In the genomic region with DNA sequence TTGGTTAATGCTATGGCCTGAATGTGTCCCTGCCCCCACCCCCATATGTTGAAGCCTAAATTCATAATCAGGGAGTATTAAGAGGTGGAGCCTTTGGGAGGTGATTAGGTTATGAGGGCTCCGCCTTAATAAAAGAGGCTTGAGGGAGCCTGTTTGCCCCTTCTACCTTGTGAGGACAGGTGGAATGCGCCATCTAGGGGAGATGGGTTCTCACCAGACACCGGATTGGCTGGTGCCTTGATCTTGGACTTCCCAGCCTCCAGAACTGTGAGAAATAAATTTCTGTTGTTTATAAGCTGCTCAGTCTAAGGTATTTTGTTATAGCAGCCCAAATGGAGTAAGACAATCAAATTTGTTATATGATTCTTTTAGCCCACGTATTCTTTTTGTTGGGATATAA, we compare ENCODE assay signal across 19 cellular contexts.
DNase-seq lines count a peak whose midpoint lies in the region; ATAC-seq and TF ChIP-seq lines count a peak whose summit lies in the region.
"Had no signal": no experiment of that assay in that cellular context is flagged by ENCODE, and none has a peak within 500 bp of the region (broad histone marks: within the 10 kb centered on the region; RNA-seq: fewer than 3 reads in every experiment).

No MANE protein-coding gene starts in this region.

- H2BK5ac ChIP-seq in H9 (ENCODE audit: insufficient read length, low read length): no peak overlapping the region

- H3K14ac ChIP-seq in H9 (ENCODE audit: insufficient read depth, low read length): no peak overlapping the region

- H3K23me2 ChIP-seq in H9 (ENCODE audit: insufficient read length, low read depth, low read length, poor library complexity, severe bottlenecking): no peaks in the 10 kb centered on the region

- no peak overlapping the region for H3K4me3 Mint-ChIP-seq in activated CD4-positive, alpha-beta memory T cell treated with anti-CD3 and anti-CD28 coated beads for 36 hours
- H3K4me3 Mint-ChIP-seq in activated CD4-positive, alpha-beta memory T cell treated with anti-CD3 and anti-CD28 coated beads, Interleukin-2, amount 10 ng/mL, durations not matched to agents 7 days and 5 days: no peak overlapping the region
- H3K4me3 Mint-ChIP-seq in H9 (no peak overlapping the region), neural progenitor cell (no peak overlapping the region)
- H3K4me3 Mint-ChIP-seq: neural crest cell; stimulated activated naive B cell treated with anti-CD40 and anti-IgM and Interleukin-4, amounts not matched to agents 10 μg/mL and 1 μg/mL and 100 μg/mL, for 72 hours had no signal

- CTCF ChIA-PET in activated CD4-positive, alpha-beta memory T cell treated with anti-CD3 and anti-CD28 coated beads for 36 hours (lab: Charles Lee): interaction anchor here (0.6 to 1.4 kb wide), 2 partner anchors 41 to 374 kb away, joined by 3 to 6 read pairs; no protein-coding TSS in a partner anchor
- CTCF ChIA-PET in activated CD4-positive, alpha-beta memory T cell treated with anti-CD3 and anti-CD28 coated beads, Interleukin-2, amount 10 ng/mL, durations not matched to agents 7 days and 5 days (lab: Charles Lee): interaction anchor here (1.2 to 2.4 kb wide), 2 partner anchors 42 to 146 kb away, joined by 3 to 11 read pairs; no protein-coding TSS in a partner anchor
- CTCF ChIA-PET in OCI-LY7 (lab: Charles Lee; ENCODE audit: unreplicated experiment): no interaction called here

- BruUV-seq in OCI-LY7 (replicated peaks; lab: Mats Ljungman, UMichigan): no TSS peak

- H3K27ac ChIP-seq in H9 (ENCODE audit: insufficient read length, low read depth, low read length) (no peak overlapping the region), OCI-LY7 (ENCODE audit: low read depth, low read length, poor library complexity, severe bottlenecking) (no peak overlapping the region), neural progenitor cell (no peak overlapping the region)

- H4K8ac ChIP-seq in H9 (replicated peaks; ENCODE audit: insufficient read length, low read depth, low read length): no peak overlapping the region

- intact Hi-C loops in activated CD4-positive, alpha-beta memory T cell treated with anti-CD3 and anti-CD28 coated beads for 36 hours (cut with micrococcal nuclease): loop anchor here (1.0 kb wide), 1 partner anchor 145 kb away; no protein-coding TSS in a partner anchor
- intact Hi-C loops in OCI-LY7 (cut with micrococcal nuclease; ENCODE audit: unreplicated experiment): no loop called here

- H4K5ac ChIP-seq in H9 (ENCODE audit: insufficient read length, low read depth, low read length): no peak overlapping the region

- no peaks in the 10 kb centered on the region for H3K27me3 Mint-ChIP-seq in activated CD4-positive, alpha-beta memory T cell treated with anti-CD3 and anti-CD28 coated beads for 36 hours
- H3K27me3 Mint-ChIP-seq in activated CD4-positive, alpha-beta memory T cell treated with anti-CD3 and anti-CD28 coated beads, Interleukin-2, amount 10 ng/mL, durations not matched to agents 7 days and 5 days: peaks cover 2% of the 10 kb centered on the region
- no peaks in the 10 kb centered on the region for H3K27me3 Mint-ChIP-seq in H9 (ENCODE audit: low read depth)
- peaks cover 6% of the 10 kb centered on the region for H3K27me3 Mint-ChIP-seq in neural progenitor cell (ENCODE audit: insufficient read depth, low read depth)

- no peaks in the 10 kb centered on the region for H3K4me1 Mint-ChIP-seq in activated CD4-positive, alpha-beta memory T cell treated with anti-CD3 and anti-CD28 coated beads for 36 hours (ENCODE audit: low read depth)
- H3K4me1 Mint-ChIP-seq in activated CD4-positive, alpha-beta memory T cell treated with anti-CD3 and anti-CD28 coated beads, Interleukin-2, amount 10 ng/mL, durations not matched to agents 7 days and 5 days: no peaks in the 10 kb centered on the region
- H3K4me1 Mint-ChIP-seq in H9: no peaks in the 10 kb centered on the region
- peaks cover 3% of the 10 kb centered on the region for H3K4me1 Mint-ChIP-seq in neural progenitor cell
- H3K4me1 Mint-ChIP-seq: stimulated activated naive B cell treated with anti-CD40 and anti-IgM and Interleukin-4, amounts not matched to agents 10 μg/mL and 1 μg/mL and 100 μg/mL, for 72 hours had no signal

- no peaks in the 10 kb centered on the region for H3K9me3 Mint-ChIP-seq in activated CD4-positive, alpha-beta memory T cell treated with anti-CD3 and anti-CD28 coated beads for 36 hours
- no peaks in the 10 kb centered on the region for H3K9me3 Mint-ChIP-seq in activated CD4-positive, alpha-beta memory T cell treated with anti-CD3 and anti-CD28 coated beads, Interleukin-2, amount 10 ng/mL, durations not matched to agents 7 days and 5 days
- H3K9me3 Mint-ChIP-seq in H9: peaks cover 8 to 9% of the 10 kb centered on the region in 2 experiments; a peak in 4 of 5 replicates
- H3K9me3 Mint-ChIP-seq in neural progenitor cell: no peaks in the 10 kb centered on the region
- H3K9me3 Mint-ChIP-seq: neural crest cell had no signal

- H3K79me2 ChIP-seq in H9 (ENCODE audit: insufficient read depth, low read length) (no peaks in the 10 kb centered on the region), OCI-LY7 (ENCODE audit: insufficient read depth, low read depth, low read length) (no peaks in the 10 kb centered on the region), neural progenitor cell (ENCODE audit: low read depth) (no peaks in the 10 kb centered on the region)

- TF ChIP-seq CTCF in H9 (conservative IDR thresholded peaks at IDR 0.05): peak; percentile 67; the same call in 2 of the 3 replicates
- TF ChIP-seq CTCF in OCI-LY7 (conservative IDR thresholded peaks at IDR 0.05; ENCODE audit: low read length): peak; percentile 66
- TF ChIP-seq CTCF in neural progenitor cell (IDR thresholded peaks at IDR 0.05): peak; percentile 27

- H3K79me1 ChIP-seq in H9 (ENCODE audit: insufficient read depth, low read depth, low read length, poor library complexity, severe bottlenecking): no peaks in the 10 kb centered on the region

- H3K4me2 ChIP-seq in H9 (ENCODE audit: insufficient read depth, insufficient read length, low read length): no peak overlapping the region
- no peak overlapping the region for H3K4me2 ChIP-seq in OCI-LY7 (ENCODE audit: low read length)
- H3K4me2 ChIP-seq in neural progenitor cell: no peak overlapping the region

- H2BK15ac ChIP-seq in H9 (ENCODE audit: low read depth, low read length): no peak overlapping the region

- H2AFZ ChIP-seq in H9 (ENCODE audit: low read length) (no peak overlapping the region), OCI-LY7 (ENCODE audit: low read length) (no peak overlapping the region), neural progenitor cell (replicated peaks) (no peak overlapping the region)

- H3K36me3 ChIP-seq in OCI-LY7 (ENCODE audit: insufficient read depth, low read length): no peaks in the 10 kb centered on the region
- H3K36me3 ChIP-seq in neural progenitor cell: no peaks in the 10 kb centered on the region

- H3K9me2 ChIP-seq in OCI-LY7 (ENCODE audit: insufficient read depth, low read length): no peaks in the 10 kb centered on the region

- H3K9me3 ChIP-seq in H9 (ENCODE audit: control insufficient read depth, low read depth, low read length): no peaks in the 10 kb centered on the region
- no peaks in the 10 kb centered on the region for H3K9me3 ChIP-seq in OCI-LY7 (ENCODE audit: low read length)
- H3K9me3 ChIP-seq in neural progenitor cell (ENCODE audit: low read depth): no peaks in the 10 kb centered on the region

- H3K18ac ChIP-seq in H9 (ENCODE audit: insufficient read length, low read depth, low read length): no peak overlapping the region

- H3F3A ChIP-seq in neural progenitor cell (ENCODE audit: low read depth): peaks cover 5% of the 10 kb centered on the region

- H3T11ph ChIP-seq in H9 (ENCODE audit: low read length): no peak overlapping the region

- POLR2A ChIA-PET in activated CD4-positive, alpha-beta memory T cell treated with anti-CD3 and anti-CD28 coated beads for 36 hours (lab: Charles Lee): no interaction called here
- POLR2A ChIA-PET in activated CD4-positive, alpha-beta memory T cell treated with anti-CD3 and anti-CD28 coated beads, Interleukin-2, amount 10 ng/mL, durations not matched to agents 7 days and 5 days (lab: Charles Lee): no interaction called here
- POLR2A ChIA-PET in OCI-LY7 (lab: Charles Lee): interaction anchor here (1.2 kb wide), 1 partner anchor 55 kb away, joined by 5 read pairs; no protein-coding TSS in a partner anchor

- H3K56ac ChIP-seq in H9 (ENCODE audit: insufficient read length, low read depth, low read length): no peak overlapping the region

- no peak overlapping the region for H2AK5ac ChIP-seq in H9 (ENCODE audit: insufficient read length, low read length)

- H2BK20ac ChIP-seq in H9 (ENCODE audit: low read depth, low read length, poor library complexity, severe bottlenecking): no peak overlapping the region

- H3K9ac ChIP-seq in H9 (ENCODE audit: extremely low read depth, insufficient read length, low read length) (no peak overlapping the region), neural progenitor cell (no peak overlapping the region)

- H3K27me3 ChIP-seq in H9 (ENCODE audit: insufficient read depth, low read length) (no peaks in the 10 kb centered on the region), neural progenitor cell (no peaks in the 10 kb centered on the region)

- H4K91ac ChIP-seq in H9 (ENCODE audit: insufficient read length, low read depth, low read length): no peak overlapping the region

- H3K27ac Mint-ChIP-seq in activated CD4-positive, alpha-beta memory T cell treated with anti-CD3 and anti-CD28 coated beads for 36 hours: no peak overlapping the region
- no peak overlapping the region for H3K27ac Mint-ChIP-seq in activated CD4-positive, alpha-beta memory T cell treated with anti-CD3 and anti-CD28 coated beads, Interleukin-2, amount 10 ng/mL, durations not matched to agents 7 days and 5 days
- H3K27ac Mint-ChIP-seq in H9 (no peak overlapping the region), neural progenitor cell (no peak overlapping the region)
- H3K27ac Mint-ChIP-seq: stimulated activated naive B cell treated with anti-CD40 and anti-IgM and Interleukin-4, amounts not matched to agents 10 μg/mL and 1 μg/mL and 100 μg/mL, for 72 hours had no signal

- no CpG with 5 or more reads among the region's 4 CpGs for WGBS in H9 (ENCODE audit: extremely low coverage, insufficient read length, low lambda C conversion rate)

- H3K23ac ChIP-seq in H9 (ENCODE audit: insufficient read length, low read depth, low read length): no peak overlapping the region

- H3K36me3 Mint-ChIP-seq in activated CD4-positive, alpha-beta memory T cell treated with anti-CD3 and anti-CD28 coated beads for 36 hours: no peaks in the 10 kb centered on the region
- no peaks in the 10 kb centered on the region for H3K36me3 Mint-ChIP-seq in activated CD4-positive, alpha-beta memory T cell treated with anti-CD3 and anti-CD28 coated beads, Interleukin-2, amount 10 ng/mL, durations not matched to agents 7 days and 5 days (ENCODE audit: low read depth)
- H3K36me3 Mint-ChIP-seq in H9 (ENCODE audit: insufficient read depth in 1 of 3, low read depth in 3 of 3) (peaks cover 0 to 3% (median 0%) of the 10 kb centered on the region in 3 experiments; a peak in 1 of 7 replicates), neural progenitor cell (no peaks in the 10 kb centered on the region)
- H3K36me3 Mint-ChIP-seq: stimulated activated naive B cell treated with anti-CD40 and anti-IgM and Interleukin-4, amounts not matched to agents 10 μg/mL and 1 μg/mL and 100 μg/mL, for 72 hours had no signal

- no peaks in the 10 kb centered on the region for H3K4me1 ChIP-seq in H9 (ENCODE audit: insufficient read depth, low read length)
- no peaks in the 10 kb centered on the region for H3K4me1 ChIP-seq in OCI-LY7 (ENCODE audit: insufficient read depth, low read length, poor library complexity, severe bottlenecking)
- H3K4me1 ChIP-seq in neural progenitor cell: peaks cover 10% of the 10 kb centered on the region

- peak; percentile 15 for DNase-seq in activated CD4-positive, alpha-beta memory T cell treated with anti-CD3 and anti-CD28 coated beads for 36 hours
- no peak for DNase-seq in activated CD4-positive, alpha-beta memory T cell treated with anti-CD3 and anti-CD28 coated beads, Interleukin-2, amount 10 ng/mL, durations not matched to agents 7 days and 5 days
- no peak for DNase-seq in H9
- peak; percentile 19 for DNase-seq in OCI-LY7 (ENCODE audit: low spot score)
- no peak for DNase-seq in neural progenitor cell (ENCODE audit: low spot score)
- DNase-seq: activated CD8-positive, alpha-beta memory T cell treated with anti-CD3 and anti-CD28 coated beads for 24 hours; activated gamma-delta T cell; AML-193; foreskin melanocyte; GF-D8; right cardiac atrium; stimulated activated CD4-positive, alpha-beta T cell treated with anti-CD3 and anti-CD28 coated beads, Interleukin-4, amount 100 ng/mL, for 1 hour; stimulated activated naive B cell treated with anti-CD40 and anti-IgM and Interleukin-4, amounts not matched to agents 10 μg/mL and 1 μg/mL and 100 μg/mL, for 72 hours; T-helper 9 cell had no signal

- no peak for ATAC-seq in HG03175 (IDR thresholded peaks at IDR 0.05; ENCODE audit: unreplicated experiment)
- ATAC-seq in GM18868 (IDR thresholded peaks at IDR 0.05; ENCODE audit: unreplicated experiment): no peak
- no peak for ATAC-seq in GM18909 (IDR thresholded peaks at IDR 0.05; ENCODE audit: poor library complexity, unreplicated experiment)
- ATAC-seq: K562; right cardiac atrium; stimulated activated naive B cell treated with anti-CD40 and anti-IgM and Interleukin-4, amounts not matched to agents 10 μg/mL and 1 μg/mL and 100 μg/mL, for 72 hours had no signal

- H4K20me1 ChIP-seq in H9 (ENCODE audit: control insufficient read depth, insufficient read depth, insufficient read length) (no peaks in the 10 kb centered on the region), OCI-LY7 (ENCODE audit: insufficient read depth, low read length) (no peaks in the 10 kb centered on the region), neural progenitor cell (ENCODE audit: low read depth) (no peaks in the 10 kb centered on the region)

- H3K4ac ChIP-seq in H9 (ENCODE audit: low read depth, low read length): no peak overlapping the region

- H2BK12ac ChIP-seq in H9 (ENCODE audit: insufficient read length, low read depth, low read length): no peak overlapping the region

- H3K4me3 ChIP-seq in OCI-LY7 (ENCODE audit: low read depth, low read length, poor library complexity, severe bottlenecking): no peak overlapping the region
- H3K4me3 ChIP-seq in neural progenitor cell: no peak overlapping the region
- H3K4me3 ChIP-seq: K562 had no signal

- no peak overlapping the region for H2BK120ac ChIP-seq in H9 (ENCODE audit: low read depth, low read length, poor library complexity, severe bottlenecking)

Comparison
In these comparisons a context has a peak if more than half of its experiments do, and no peak if none do; other contexts are left out.
1. DNase-seq: peak in activated CD4-positive, alpha-beta memory T cell treated with anti-CD3 and anti-CD28 coated beads for 36 hours (single experiment) and OCI-LY7 (single experiment); none in activated CD4-positive, alpha-beta memory T cell treated with anti-CD3 and anti-CD28 coated beads, Interleukin-2, amount 10 ng/mL, durations not matched to agents 7 days and 5 days (single experiment), H9 (single experiment) and neural progenitor cell (single experiment).
2. Peak in every context shown above with its lines, with median percentiles within 50 percentile points of each other: CTCF ChIP-seq.